Comparison of ENCODE assay signal across 8 cellular contexts in the genomic region with DNA sequence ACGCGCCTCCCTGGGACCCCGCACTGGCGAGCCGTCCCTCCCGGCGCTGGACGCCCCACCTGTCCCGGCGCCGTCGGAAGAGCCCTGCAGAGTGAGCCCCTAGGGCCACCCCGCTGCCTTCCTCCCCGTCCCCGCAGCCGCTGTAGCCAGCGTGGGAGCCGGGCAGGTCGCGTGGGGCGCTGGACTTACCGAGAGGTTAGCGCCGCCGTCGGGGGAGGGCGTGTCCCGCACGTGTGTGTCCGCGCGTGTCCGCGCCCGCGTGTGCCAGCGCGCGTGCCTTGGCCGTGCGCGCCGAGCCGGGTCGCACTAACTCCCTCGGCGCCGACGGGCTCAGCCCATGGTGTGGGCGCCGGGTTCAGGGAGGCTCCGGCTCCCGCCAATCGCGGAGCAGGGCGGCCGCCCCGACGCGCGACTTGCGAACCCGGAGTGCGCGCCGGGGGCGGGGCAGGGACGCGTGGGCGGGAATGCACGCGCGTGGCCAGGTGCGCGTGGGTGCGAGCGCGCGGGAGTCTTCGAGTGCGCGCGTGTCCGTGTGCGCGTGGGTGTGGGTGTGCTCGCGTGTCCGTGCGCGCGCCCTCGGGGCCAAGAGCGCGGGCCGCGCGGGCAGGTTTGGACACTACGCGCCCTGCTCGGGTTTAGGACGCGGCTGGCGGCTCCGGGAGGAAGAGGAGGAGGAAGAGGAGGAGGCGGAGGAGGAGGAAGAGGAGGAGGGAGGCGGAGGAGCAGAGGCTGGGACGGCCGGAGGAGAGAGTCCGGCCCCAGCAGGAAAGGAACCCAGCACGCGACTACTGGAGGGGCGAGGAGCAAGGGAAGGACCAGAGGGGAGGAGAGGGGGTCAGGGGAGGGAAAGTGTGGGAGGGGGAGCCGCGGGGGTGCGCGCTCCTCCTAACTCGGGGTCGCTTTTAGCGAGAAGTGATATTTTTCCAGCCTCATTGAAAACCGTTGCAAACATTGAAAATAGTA.
A peak's percentile ranks its signal among the peaks of the same experiment; 100 is the strongest.
DNase-seq lines count a peak whose midpoint lies in the region; ATAC-seq and TF ChIP-seq lines count a peak whose summit lies in the region.

No MANE protein-coding gene starts in this region.

- POLR2A ChIA-PET in AG04450 (lab: Yijun Ruan, JAX), result no interaction called here
- POLR2A ChIA-PET in naive thymus-derived CD4-positive, alpha-beta T cell (lab: Charles Lee), result no interaction called here

- ATAC-seq in naive thymus-derived CD4-positive, alpha-beta T cell, result peak; percentile 36

- CTCF ChIA-PET in AG04450 (lab: Charles Lee), result no interaction called here
- CTCF ChIA-PET in naive thymus-derived CD4-positive, alpha-beta T cell (lab: Charles Lee), result no interaction called here

- intact Hi-C loops in naive thymus-derived CD4-positive, alpha-beta T cell (cut with micrococcal nuclease), result no loop called here

- TF ChIP-seq CTCF in AG04450 (IDR thresholded peaks at IDR 0.05; ENCODE audit: low read depth, low read length), result no peak

- DNase-seq in AG04450 (ENCODE audit: low read depth, low spot score), result no peak
- DNase-seq in LoVo (ENCODE audit: low spot score), result peak; percentile 41
- no peak for DNase-seq in effector memory CD4-positive, alpha-beta T cell
- peak in 1 of 9 donors; percentile 27 for DNase-seq in naive thymus-derived CD4-positive, alpha-beta T cell
- DNase-seq in OCI-M1 (lab: John Stamatoyannopoulos, UW), result no peak
- no peak for DNase-seq in HAP-1 (ENCODE audit: low spot score in 2 of 2)
- no peak for DNase-seq in cerebellar nuclear complex (lab: John Stamatoyannopoulos, UW)
- no peak for DNase-seq in AG08396 (ENCODE audit: low spot score)

- H3K9me3 ChIP-seq in AG04450 (ENCODE audit: control insufficient read depth, insufficient read depth, low read length) (peaks cover 6% of the 10 kb centered on the region; the same call in 1 of the 2 replicates), HAP-1 (no peaks in the 10 kb centered on the region)
- no peaks in the 10 kb centered on the region for H3K9me3 ChIP-seq in effector memory CD4-positive, alpha-beta T cell (ENCODE audit: control insufficient read depth, low read length)
- no peaks in the 10 kb centered on the region for H3K9me3 ChIP-seq in naive thymus-derived CD4-positive, alpha-beta T cell (ENCODE audit: control insufficient read depth in 2 of 3, low read length in 3 of 3)

- peaks cover 6% of the 10 kb centered on the region for H3K4me1 ChIP-seq in effector memory CD4-positive, alpha-beta T cell (ENCODE audit: control insufficient read depth, insufficient read depth, low read length, poor library complexity, severe bottlenecking)
- no peaks in the 10 kb centered on the region for H3K4me1 ChIP-seq in naive thymus-derived CD4-positive, alpha-beta T cell (ENCODE audit: control insufficient read depth in 2 of 2, insufficient read depth in 2 of 2, low read length in 2 of 2)
- no peaks in the 10 kb centered on the region for H3K4me1 ChIP-seq in HAP-1

- peaks cover 6 to 17% (median 11%) of the 10 kb centered on the region in 7 donors for H3K4me1 Mint-ChIP-seq in naive thymus-derived CD4-positive, alpha-beta T cell

- no peaks in the 10 kb centered on the region for H3K36me3 ChIP-seq in effector memory CD4-positive, alpha-beta T cell (ENCODE audit: control insufficient read depth, insufficient read depth, low read length)
- H3K36me3 ChIP-seq in naive thymus-derived CD4-positive, alpha-beta T cell (ENCODE audit: control insufficient read depth in 2 of 3, insufficient read depth in 3 of 3, low read length in 3 of 3), result no peaks in the 10 kb centered on the region
- H3K36me3 ChIP-seq in HAP-1 (replicated peaks), result no peaks in the 10 kb centered on the region

- no peak overlapping the region for H3K27ac ChIP-seq in AG04450 (ENCODE audit: low read depth, low read length)
- no peak overlapping the region for H3K27ac ChIP-seq in effector memory CD4-positive, alpha-beta T cell (ENCODE audit: insufficient read depth, low read length, poor library complexity, severe bottlenecking)
- H3K27ac ChIP-seq in naive thymus-derived CD4-positive, alpha-beta T cell (ENCODE audit: low read depth, low read length), result no peak overlapping the region

- H3K27me3 ChIP-seq in AG04450 (ENCODE audit: control insufficient read depth, insufficient read depth, low read length), result peaks cover 79% of the 10 kb centered on the region
- peaks cover 22% of the 10 kb centered on the region for H3K27me3 ChIP-seq in effector memory CD4-positive, alpha-beta T cell (replicated peaks; ENCODE audit: control insufficient read depth, insufficient read depth, low read length, poor library complexity, severe bottlenecking)
- H3K27me3 ChIP-seq in naive thymus-derived CD4-positive, alpha-beta T cell (ENCODE audit: control insufficient read depth in 2 of 2, insufficient read depth in 2 of 2, low read length in 2 of 2), result peaks cover 4 to 10% of the 10 kb centered on the region in 2 donors
- no peaks in the 10 kb centered on the region for H3K27me3 ChIP-seq in HAP-1 (ENCODE audit: low read depth)

- H3K4me3 Mint-ChIP-seq in naive thymus-derived CD4-positive, alpha-beta T cell, result peak overlapping the region; percentile 38 to 89 (median 70)

- H3K9me3 Mint-ChIP-seq in naive thymus-derived CD4-positive, alpha-beta T cell, result peaks cover 0 to 4% (median 0%) of the 10 kb centered on the region in 11 donors

- H3K36me3 Mint-ChIP-seq in naive thymus-derived CD4-positive, alpha-beta T cell, result no peaks in the 10 kb centered on the region

- in situ Hi-C loops in HAP-1 (cut with MboI; ENCODE audit: low sequenced_read_pairs), result no loop called here

- H3K27me3 Mint-ChIP-seq in naive thymus-derived CD4-positive, alpha-beta T cell, result peaks cover 56 to 72% (median 69%) of the 10 kb centered on the region in 5 donors

- H3K27ac Mint-ChIP-seq in naive thymus-derived CD4-positive, alpha-beta T cell, result peak overlapping the region in 1 of 9 donors; percentile 29

- H3K4me3 ChIP-seq in AG04450 (ENCODE audit: low read depth, low read length) (peak overlapping the region; percentile 29; the same call in 1 of the 2 replicates), HAP-1 (no peak overlapping the region)
- H3K4me3 ChIP-seq in effector memory CD4-positive, alpha-beta T cell (ENCODE audit: insufficient read depth, low read depth, low read length, poor library complexity, severe bottlenecking), result peak overlapping the region; percentile 32
- H3K4me3 ChIP-seq in naive thymus-derived CD4-positive, alpha-beta T cell (ENCODE audit: low read length), result no peak overlapping the region

Comparison
In these comparisons a context has a peak if more than half of its experiments do, and no peak if none do; other contexts are left out.
1. H3K4me3 ChIP-seq: peak in AG04450 (single experiment) and effector memory CD4-positive, alpha-beta T cell (single experiment); none in naive thymus-derived CD4-positive, alpha-beta T cell (single experiment) and HAP-1 (single experiment).